Comparison of ENCODE assay signal across 1 cellular context in the genomic region with DNA sequence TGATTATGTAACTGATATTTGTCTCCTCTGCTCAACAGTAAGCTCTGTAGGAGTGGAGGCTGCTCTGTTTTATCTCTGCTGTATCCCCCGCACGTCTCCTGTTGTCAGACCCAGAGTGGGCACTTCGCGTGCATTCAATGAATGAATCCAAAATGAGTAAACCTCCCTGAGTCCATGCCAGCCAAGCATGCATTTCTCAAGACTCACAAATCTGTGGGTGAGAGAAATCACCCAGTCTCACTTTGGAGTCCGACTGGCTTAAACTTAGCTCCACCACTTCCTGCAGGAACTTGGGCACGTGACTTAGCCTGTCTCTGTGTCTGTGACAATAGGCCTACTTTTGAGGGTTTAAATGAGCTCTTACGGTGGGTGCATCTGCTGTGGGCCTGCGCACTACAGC.
TF ChIP-seq lines count a peak whose summit lies in the region.

No MANE protein-coding gene starts in this region.

TF ChIP-seq in SK-N-SH, 30 proteins besides CTCF, POLR2A, EP300 and RAD21 (continued from another document):
- TF ChIP-seq, protein P1, sequence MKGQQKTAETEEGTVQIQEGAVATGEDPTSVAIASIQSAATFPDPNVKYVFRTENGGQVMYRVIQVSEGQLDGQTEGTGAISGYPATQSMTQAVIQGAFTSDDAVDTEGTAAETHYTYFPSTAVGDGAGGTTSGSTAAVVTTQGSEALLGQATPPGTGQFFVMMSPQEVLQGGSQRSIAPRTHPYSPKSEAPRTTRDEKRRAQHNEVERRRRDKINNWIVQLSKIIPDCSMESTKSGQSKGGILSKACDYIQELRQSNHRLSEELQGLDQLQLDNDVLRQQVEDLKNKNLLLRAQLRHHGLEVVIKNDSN (IDR thresholded peaks at IDR 0.05; ENCODE audit: borderline replicate concordance, low read depth), result no peak
- TF ChIP-seq CHD2 (IDR thresholded peaks at IDR 0.05; ENCODE audit: low read length, partially characterized antibody) (no peak), TCF12 (IDR thresholded peaks at IDR 0.05) (no peak), MXI1 (IDR thresholded peaks at IDR 0.05; ENCODE audit: low read depth, low read length) (no peak), MEF2A (IDR thresholded peaks at IDR 0.05; ENCODE audit: borderline replicate concordance, low read depth) (no peak), YY1 (IDR thresholded peaks at IDR 0.05; ENCODE audit: low read depth) (no peak), JUND (IDR thresholded peaks at IDR 0.05) (no peak)
- TF ChIP-seq, protein P2, sequence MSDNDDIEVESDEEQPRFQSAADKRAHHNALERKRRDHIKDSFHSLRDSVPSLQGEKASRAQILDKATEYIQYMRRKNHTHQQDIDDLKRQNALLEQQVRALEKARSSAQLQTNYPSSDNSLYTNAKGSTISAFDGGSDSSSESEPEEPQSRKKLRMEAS (IDR thresholded peaks at IDR 0.05; ENCODE audit: low read depth), result no peak
- TF ChIP-seq, protein P3, sequence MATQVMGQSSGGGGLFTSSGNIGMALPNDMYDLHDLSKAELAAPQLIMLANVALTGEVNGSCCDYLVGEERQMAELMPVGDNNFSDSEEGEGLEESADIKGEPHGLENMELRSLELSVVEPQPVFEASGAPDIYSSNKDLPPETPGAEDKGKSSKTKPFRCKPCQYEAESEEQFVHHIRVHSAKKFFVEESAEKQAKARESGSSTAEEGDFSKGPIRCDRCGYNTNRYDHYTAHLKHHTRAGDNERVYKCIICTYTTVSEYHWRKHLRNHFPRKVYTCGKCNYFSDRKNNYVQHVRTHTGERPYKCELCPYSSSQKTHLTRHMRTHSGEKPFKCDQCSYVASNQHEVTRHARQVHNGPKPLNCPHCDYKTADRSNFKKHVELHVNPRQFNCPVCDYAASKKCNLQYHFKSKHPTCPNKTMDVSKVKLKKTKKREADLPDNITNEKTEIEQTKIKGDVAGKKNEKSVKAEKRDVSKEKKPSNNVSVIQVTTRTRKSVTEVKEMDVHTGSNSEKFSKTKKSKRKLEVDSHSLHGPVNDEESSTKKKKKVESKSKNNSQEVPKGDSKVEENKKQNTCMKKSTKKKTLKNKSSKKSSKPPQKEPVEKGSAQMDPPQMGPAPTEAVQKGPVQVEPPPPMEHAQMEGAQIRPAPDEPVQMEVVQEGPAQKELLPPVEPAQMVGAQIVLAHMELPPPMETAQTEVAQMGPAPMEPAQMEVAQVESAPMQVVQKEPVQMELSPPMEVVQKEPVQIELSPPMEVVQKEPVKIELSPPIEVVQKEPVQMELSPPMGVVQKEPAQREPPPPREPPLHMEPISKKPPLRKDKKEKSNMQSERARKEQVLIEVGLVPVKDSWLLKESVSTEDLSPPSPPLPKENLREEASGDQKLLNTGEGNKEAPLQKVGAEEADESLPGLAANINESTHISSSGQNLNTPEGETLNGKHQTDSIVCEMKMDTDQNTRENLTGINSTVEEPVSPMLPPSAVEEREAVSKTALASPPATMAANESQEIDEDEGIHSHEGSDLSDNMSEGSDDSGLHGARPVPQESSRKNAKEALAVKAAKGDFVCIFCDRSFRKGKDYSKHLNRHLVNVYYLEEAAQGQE (IDR thresholded peaks at IDR 0.05; ENCODE audit: low read depth, low read length), result no peak
- TF ChIP-seq, protein P4, sequence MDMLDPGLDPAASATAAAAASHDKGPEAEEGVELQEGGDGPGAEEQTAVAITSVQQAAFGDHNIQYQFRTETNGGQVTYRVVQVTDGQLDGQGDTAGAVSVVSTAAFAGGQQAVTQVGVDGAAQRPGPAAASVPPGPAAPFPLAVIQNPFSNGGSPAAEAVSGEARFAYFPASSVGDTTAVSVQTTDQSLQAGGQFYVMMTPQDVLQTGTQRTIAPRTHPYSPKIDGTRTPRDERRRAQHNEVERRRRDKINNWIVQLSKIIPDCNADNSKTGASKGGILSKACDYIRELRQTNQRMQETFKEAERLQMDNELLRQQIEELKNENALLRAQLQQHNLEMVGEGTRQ (IDR thresholded peaks at IDR 0.05; ENCODE audit: borderline replicate concordance, low read depth, low read length), result no peak
- TF ChIP-seq, protein P5, sequence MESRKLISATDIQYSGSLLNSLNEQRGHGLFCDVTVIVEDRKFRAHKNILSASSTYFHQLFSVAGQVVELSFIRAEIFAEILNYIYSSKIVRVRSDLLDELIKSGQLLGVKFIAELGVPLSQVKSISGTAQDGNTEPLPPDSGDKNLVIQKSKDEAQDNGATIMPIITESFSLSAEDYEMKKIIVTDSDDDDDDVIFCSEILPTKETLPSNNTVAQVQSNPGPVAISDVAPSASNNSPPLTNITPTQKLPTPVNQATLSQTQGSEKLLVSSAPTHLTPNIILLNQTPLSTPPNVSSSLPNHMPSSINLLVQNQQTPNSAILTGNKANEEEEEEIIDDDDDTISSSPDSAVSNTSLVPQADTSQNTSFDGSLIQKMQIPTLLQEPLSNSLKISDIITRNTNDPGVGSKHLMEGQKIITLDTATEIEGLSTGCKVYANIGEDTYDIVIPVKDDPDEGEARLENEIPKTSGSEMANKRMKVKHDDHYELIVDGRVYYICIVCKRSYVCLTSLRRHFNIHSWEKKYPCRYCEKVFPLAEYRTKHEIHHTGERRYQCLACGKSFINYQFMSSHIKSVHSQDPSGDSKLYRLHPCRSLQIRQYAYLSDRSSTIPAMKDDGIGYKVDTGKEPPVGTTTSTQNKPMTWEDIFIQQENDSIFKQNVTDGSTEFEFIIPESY (IDR thresholded peaks at IDR 0.05; ENCODE audit: borderline replicate concordance, low read depth), result no peak
TF ChIP-seq in SK-N-SH: peak in this region for 0.
